23 cellular contexts compared by ENCODE assay signal in the genomic region with DNA sequence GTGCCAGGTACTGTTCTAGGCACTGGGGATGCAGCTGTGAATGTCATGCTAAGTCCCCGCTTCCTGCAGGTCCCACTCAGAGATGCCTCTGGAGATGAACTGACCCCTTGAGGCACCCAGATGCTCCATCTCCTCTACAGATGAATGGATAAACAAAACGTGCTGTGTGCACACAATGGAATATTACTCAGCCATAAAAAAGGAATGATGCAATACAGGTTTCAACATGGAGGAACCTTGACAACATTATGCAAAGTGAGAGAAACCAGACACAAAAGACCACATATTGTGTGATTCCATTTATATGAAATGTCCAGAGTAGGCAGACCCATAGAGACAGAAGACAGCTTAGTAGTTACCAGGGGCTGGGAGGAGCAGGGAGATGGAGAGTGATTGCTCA.
DNase-seq lines count a peak whose midpoint lies in the region; ATAC-seq, FAIRE-seq and TF ChIP-seq lines count a peak whose summit lies in the region.
"Had no signal": no experiment of that assay in that cellular context is flagged by ENCODE, and none has a peak within 500 bp of the region (broad histone marks: within the 10 kb centered on the region; RNA-seq: fewer than 3 reads in every experiment).

No MANE protein-coding gene starts in this region.

- H3K9me3 ChIP-seq in HepG2 (ENCODE audit: low read length) (no peaks in the 10 kb centered on the region), right lobe of liver (no peaks in the 10 kb centered on the region), PC-9 (ENCODE audit: insufficient read depth, low read depth) (no peaks in the 10 kb centered on the region)
- H3K9me3 ChIP-seq: A549, BE2C had no signal

- TF ChIP-seq POLR2A in HepG2 (IDR thresholded peaks at IDR 0.05; ENCODE audit: insufficient read depth in 1 of 2, low read depth in 2 of 2, low read length in 2 of 2) (no peak), right lobe of liver (IDR thresholded peaks at IDR 0.05) (no peak)

- no peaks in the 10 kb centered on the region for H4K20me1 ChIP-seq in HepG2 (ENCODE audit: insufficient read depth, low read length)
- H4K20me1 ChIP-seq in PC-9 (ENCODE audit: insufficient read depth) = no peaks in the 10 kb centered on the region

- no peak overlapping the region for H3K9ac ChIP-seq in HepG2 (ENCODE audit: insufficient read depth, low read depth, low read length)
- H3K9ac ChIP-seq: BLaER1 treated with 17β-estradiol and CSF1 and Interleukin-3, amounts not matched to agents 10 nM and 100 nM; GM23248 had no signal

- no peaks in the 10 kb centered on the region for H3K9me2 ChIP-seq in PC-9 (ENCODE audit: insufficient read depth)

- CTCF ChIA-PET in HepG2 (lab: Yijun Ruan, JAX; ENCODE audit: low intra/inter-chr PET ratio, low total read pairs) = no interaction called here
- CTCF ChIA-PET in PC-9 (lab: Charles Lee) = no interaction called here

- no peak for FAIRE-seq in HepG2 (lab: Jason Lieb, UNC)
- FAIRE-seq: A549, GM12891, H1 had no signal

- 49% methylated on average over 2 of the region's 2 CpGs for WGBS in HepG2 (ENCODE audit: low lambda C conversion rate)
- WGBS in right lobe of liver (ENCODE audit: insufficient coverage, low coverage, low lambda C conversion rate, missing lambda C conversion rate) = 71% methylated on average over 2 of the region's 2 CpGs

- H3F3A ChIP-seq in PC-9 (ENCODE audit: insufficient read depth, low read depth) = peaks cover 23% of the 10 kb centered on the region; the same call in 1 of the 2 replicates

- H3K27ac ChIP-seq in HepG2 (ENCODE audit: extremely low read length, insufficient read depth, low read length) (no peak overlapping the region), right lobe of liver (no peak overlapping the region), PC-9 (peak overlapping the region; percentile 77; the same call in 1 of the 2 replicates)
- H3K27ac ChIP-seq: A549; BLaER1 treated with 17β-estradiol and CSF1 and Interleukin-3, amounts not matched to agents 10 nM and 100 nM; GM23248 had no signal

- TF ChIP-seq EP300 in HepG2 (IDR thresholded peaks at IDR 0.05; ENCODE audit: low read depth in 2 of 2, low read length in 2 of 2) (no peak), HepG2 (CRISPR knock-in tag; IDR thresholded peaks at IDR 0.05; ENCODE audit: borderline replicate concordance) (no peak)

- no peaks in the 10 kb centered on the region for H3K36me3 ChIP-seq in HepG2 (replicated peaks in 1 of 2; ENCODE audit: control insufficient read depth in 1 of 2, insufficient read depth in 2 of 2, low read length in 2 of 2)
- H3K36me3 ChIP-seq in right lobe of liver = no peaks in the 10 kb centered on the region
- no peaks in the 10 kb centered on the region for H3K36me3 ChIP-seq in PC-9 (ENCODE audit: low read depth)
- H3K36me3 ChIP-seq: BE2C; BLaER1 treated with 17β-estradiol and CSF1 and Interleukin-3, amounts not matched to agents 10 nM and 100 nM had no signal

- POLR2A ChIA-PET in HepG2 (lab: Yijun Ruan, JAX) (interaction anchor here (6.5 kb wide), 1 partner anchor 47 kb away, joined by 76 read pairs; no protein-coding TSS in a partner anchor), PC-9 (lab: Charles Lee; ENCODE audit: unreplicated experiment) (no interaction called here)

- H3K27me3 ChIP-seq in HepG2 (ENCODE audit: control insufficient read depth in 1 of 2, insufficient read depth in 2 of 2, low read length in 2 of 2) (peaks cover 3 to 6% of the 10 kb centered on the region in 2 experiments; a peak in 4 of 5 replicates), right lobe of liver (no peaks in the 10 kb centered on the region), PC-9 (ENCODE audit: insufficient read depth, low read depth) (no peaks in the 10 kb centered on the region)
- H3K27me3 ChIP-seq: BE2C had no signal

- TF ChIP-seq CTCF in HepG2 (CRISPR knock-in tag; IDR thresholded peaks at IDR 0.05) (no peak), right lobe of liver (IDR thresholded peaks at IDR 0.05) (no peak), PC-9 (conservative IDR thresholded peaks at IDR 0.05) (no peak)

- H3K4me1 ChIP-seq in HepG2 (ENCODE audit: insufficient read depth, low read length) = peaks cover 43% of the 10 kb centered on the region
- H3K4me1 ChIP-seq in right lobe of liver = no peaks in the 10 kb centered on the region
- peaks cover 26% of the 10 kb centered on the region for H3K4me1 ChIP-seq in PC-9 (replicated peaks; ENCODE audit: insufficient read depth)
- H3K4me1 ChIP-seq: A549; BE2C; BLaER1 treated with 17β-estradiol and CSF1 and Interleukin-3, amounts not matched to agents 10 nM and 100 nM had no signal

- H3K4me3 ChIP-seq in HepG2 (replicated peaks in 1 of 3; ENCODE audit: insufficient read depth in 1 of 3, low read depth in 2 of 3, low read length in 3 of 3) (no peak overlapping the region), right lobe of liver (no peak overlapping the region), PC-9 (no peak overlapping the region)
- H3K4me3 ChIP-seq: A549; BLaER1 treated with 17β-estradiol and CSF1 and Interleukin-3, amounts not matched to agents 10 nM and 100 nM; GM23248 had no signal

- H3K4me2 ChIP-seq in HepG2 (ENCODE audit: low read depth, low read length) (no peak overlapping the region), PC-9 (no peak overlapping the region)
- H3K4me2 ChIP-seq: A549; BLaER1 treated with 17β-estradiol and CSF1 and Interleukin-3, amounts not matched to agents 10 nM and 100 nM had no signal

- BruUV-seq in HepG2 (replicated peaks; lab: Mats Ljungman, UMichigan) (no TSS peak), PC-9 (replicated peaks; lab: Mats Ljungman, UMichigan) (no TSS peak)

- no peak for TF ChIP-seq RAD21 in HepG2 (CRISPR knock-in tag; IDR thresholded peaks at IDR 0.05)

- H3K79me2 ChIP-seq in HepG2 (ENCODE audit: insufficient read depth, low read length) = no peaks in the 10 kb centered on the region
- H3K79me2 ChIP-seq in PC-9 (ENCODE audit: low read depth) = no peaks in the 10 kb centered on the region

- no peak overlapping the region for H2AFZ ChIP-seq in HepG2 (ENCODE audit: low read length)
- no peak overlapping the region for H2AFZ ChIP-seq in PC-9
- H2AFZ ChIP-seq: GM23248 had no signal

- no peak for DNase-seq in HepG2 (ENCODE audit: low spot score)
- no peak for DNase-seq in right lobe of liver
- no peak for DNase-seq in PC-9
- peak; percentile 16 for DNase-seq in left lobe of liver (ENCODE audit: low spot score)
- no peak for DNase-seq in stimulated activated CD8-positive, alpha-beta memory T cell treated with anti-CD3 and anti-CD28 coated beads, Interleukin-4, amount 100 ng/mL, for 48 hours
- no peak for DNase-seq in left colon
- DNase-seq: 8988T; ACHN; AML-193; BE2C; Calu3; CD8-positive, alpha-beta memory T cell; COR-L47; DMS53; DMS79 treated with DMSO at 0.1 percent for 48 hours; GF-D8; GM23248; HCEC 1CT had no signal

- ATAC-seq in HepG2 (no peak), right lobe of liver (no peak), left lobe of liver (no peak), GM21619 (IDR thresholded peaks at IDR 0.05; ENCODE audit: unreplicated experiment) (no peak), left colon (no peak)
- ATAC-seq: A549 had no signal

- intact Hi-C loops in HepG2 (cut with micrococcal nuclease; ENCODE audit: unreplicated experiment) (no loop called here), right lobe of liver (cut with DNase I) (no loop called here), PC-9 (cut with micrococcal nuclease; ENCODE audit: unreplicated experiment) (no loop called here), left colon (cut with DNase I, micrococcal nuclease) (no loop called here)

- in situ Hi-C loops in HepG2 (cut with HindIII; ENCODE audit: extremely low pct_ligation_motif_present, low pct_unique_long_range_greater_than_20kb) = no loop called here

TF ChIP-seq in HepG2, 621 proteins besides CTCF, POLR2A, EP300 and RAD21:
- TF ChIP-seq ATF7 (IDR thresholded peaks at IDR 0.05) = 0 out of 2 replicates have a peak, but pooled peaks have one; percentile 31
- TF ChIP-seq ATF7 (CRISPR knock-in tag; IDR thresholded peaks at IDR 0.05) = no peak
- no peak for TF ChIP-seq ZNF607 (CRISPR knock-in tag; IDR thresholded peaks at IDR 0.05; ENCODE audit: borderline replicate concordance)
- TF ChIP-seq ZBTB38 (CRISPR knock-in tag; IDR thresholded peaks at IDR 0.05) = no peak
- TF ChIP-seq, protein P1, sequence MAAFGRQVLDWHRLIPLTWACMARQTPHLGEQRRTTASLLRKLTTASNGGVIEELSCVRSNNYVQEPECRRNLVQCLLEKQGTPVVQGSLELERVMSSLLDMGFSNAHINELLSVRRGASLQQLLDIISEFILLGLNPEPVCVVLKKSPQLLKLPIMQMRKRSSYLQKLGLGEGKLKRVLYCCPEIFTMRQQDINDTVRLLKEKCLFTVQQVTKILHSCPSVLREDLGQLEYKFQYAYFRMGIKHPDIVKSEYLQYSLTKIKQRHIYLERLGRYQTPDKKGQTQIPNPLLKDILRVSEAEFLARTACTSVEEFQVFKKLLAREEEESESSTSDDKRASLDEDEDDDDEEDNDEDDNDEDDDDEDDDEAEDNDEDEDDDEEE (CRISPR knock-in tag; IDR thresholded peaks at IDR 0.05) = no peak
- peak; percentile 38; the same call in 1 of the 2 replicates for TF ChIP-seq CEBPB (IDR thresholded peaks at IDR 0.05; ENCODE audit: borderline replicate concordance, low read depth, low read length)
- TF ChIP-seq, protein P2, sequence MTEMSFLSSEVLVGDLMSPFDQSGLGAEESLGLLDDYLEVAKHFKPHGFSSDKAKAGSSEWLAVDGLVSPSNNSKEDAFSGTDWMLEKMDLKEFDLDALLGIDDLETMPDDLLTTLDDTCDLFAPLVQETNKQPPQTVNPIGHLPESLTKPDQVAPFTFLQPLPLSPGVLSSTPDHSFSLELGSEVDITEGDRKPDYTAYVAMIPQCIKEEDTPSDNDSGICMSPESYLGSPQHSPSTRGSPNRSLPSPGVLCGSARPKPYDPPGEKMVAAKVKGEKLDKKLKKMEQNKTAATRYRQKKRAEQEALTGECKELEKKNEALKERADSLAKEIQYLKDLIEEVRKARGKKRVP (CRISPR knock-in tag; IDR thresholded peaks at IDR 0.05) = peak in 1 of 2 experiments; percentile 46; a peak in 1 of 4 replicates
